Comparison of ENCODE assay signal across 9 cellular contexts in the genomic region with DNA sequence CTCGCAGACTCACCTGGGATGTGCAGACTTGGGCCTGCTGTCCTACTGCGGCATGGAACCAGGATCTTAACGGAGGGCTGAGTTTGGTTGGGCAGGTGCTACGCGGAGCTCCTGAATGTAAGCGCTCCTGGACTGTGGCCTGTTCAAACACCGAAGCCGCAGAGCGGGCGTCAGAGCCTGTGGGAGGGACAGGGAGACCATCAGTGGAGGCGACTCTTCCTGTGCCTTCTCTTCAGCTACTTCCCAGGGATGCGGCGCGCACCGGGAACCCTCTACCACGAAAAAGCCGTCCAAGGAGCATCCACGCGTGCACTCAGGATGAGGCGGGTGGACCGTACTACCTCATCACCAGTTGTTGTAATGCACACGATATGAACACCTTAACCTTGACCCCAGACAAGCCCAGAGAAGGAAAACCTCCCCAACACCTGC. TPM values are rescaled to one million over a fixed set of nuclear protein-coding genes. Genes with fewer than 3 reads are reported as not detected.
A peak's percentile ranks its signal among the peaks of the same experiment; 100 is the strongest.
DNase-seq lines count a peak whose midpoint lies in the region; ATAC-seq and TF ChIP-seq lines count a peak whose summit lies in the region.
"Had no signal": no experiment of that assay in that cellular context is flagged by ENCODE, and none has a peak within 500 bp of the region (broad histone marks: within the 10 kb centered on the region; RNA-seq: fewer than 3 reads in every experiment).

No MANE protein-coding gene starts in this region.

- intact Hi-C loops in CD8-positive, alpha-beta T cell (cut with DNase I, micrococcal nuclease), result no loop called here

- no peaks in the 10 kb centered on the region for H3K27me3 Mint-ChIP-seq in CD8-positive, alpha-beta T cell (ENCODE audit: low read depth)

- H3K27me3 ChIP-seq in CD8-positive, alpha-beta T cell (ENCODE audit: insufficient read depth, low read length), result no peaks in the 10 kb centered on the region
- H3K27me3 ChIP-seq in adipocyte (replicated peaks; ENCODE audit: control insufficient read depth, insufficient read depth, low read length), result no peaks in the 10 kb centered on the region
- no peaks in the 10 kb centered on the region for H3K27me3 ChIP-seq in mesendoderm (ENCODE audit: insufficient read depth, low read length, poor library complexity)

- no peak overlapping the region for H3K27ac Mint-ChIP-seq in CD8-positive, alpha-beta T cell

- no peak overlapping the region for H3K23ac ChIP-seq in mesendoderm (ENCODE audit: low read length)

- no CpG with 5 or more reads among the region's 22 CpGs for WGBS in mesendoderm (ENCODE audit: extremely low coverage, insufficient coverage, low lambda C conversion rate)

- H3K4me1 Mint-ChIP-seq in CD8-positive, alpha-beta T cell (ENCODE audit: low read depth), result peaks cover 48% of the 10 kb centered on the region

- H3K36me3 Mint-ChIP-seq in CD8-positive, alpha-beta T cell, result peaks cover 59% of the 10 kb centered on the region

- no peaks in the 10 kb centered on the region for H3K9me3 Mint-ChIP-seq in CD8-positive, alpha-beta T cell

- H4K5ac ChIP-seq in mesendoderm (ENCODE audit: low read length), result no peak overlapping the region

- H3K79me2 ChIP-seq in mesendoderm (ENCODE audit: control insufficient read depth, insufficient read depth, low read length), result peaks cover 32% of the 10 kb centered on the region

- H3K56ac ChIP-seq in mesendoderm (ENCODE audit: low read length), result peak overlapping the region; percentile 42

- POLR2A ChIA-PET in CD8-positive, alpha-beta T cell (lab: Charles Lee), result interaction anchor here (0.6 kb wide), 1 partner anchor 732 kb away, joined by 4 read pairs; no protein-coding TSS in a partner anchor

- H3K4me3 Mint-ChIP-seq in CD8-positive, alpha-beta T cell, result peak overlapping the region; percentile 99

- TF ChIP-seq CTCF in CD8-positive, alpha-beta T cell (IDR thresholded peaks at IDR 0.05), result no peak

- peaks cover 32% of the 10 kb centered on the region for H3K4me1 ChIP-seq in CD8-positive, alpha-beta T cell (ENCODE audit: insufficient read depth, low read length)
- H3K4me1 ChIP-seq in adipocyte (ENCODE audit: control insufficient read depth, insufficient read depth, low read length), result peaks cover 24% of the 10 kb centered on the region
- peaks cover 4% of the 10 kb centered on the region for H3K4me1 ChIP-seq in mesendoderm (ENCODE audit: control insufficient read depth, low read depth, low read length)

- no peak overlapping the region for H2BK5ac ChIP-seq in mesendoderm (ENCODE audit: low read length)

- no peak overlapping the region for H3K18ac ChIP-seq in mesendoderm (ENCODE audit: low read length)

- DNase-seq in CD8-positive, alpha-beta T cell, result no peak
- DNase-seq in Jurkat, Clone E6-1 (ENCODE audit: low read depth, low spot score), result no peak
- DNase-seq in adipocyte (ENCODE audit: low read depth) (no peak), mesendoderm (no peak), HPDE6-E6E7 (ENCODE audit: extremely low spot score) (no peak), SKM-1 (lab: John Stamatoyannopoulos, UW; ENCODE audit: unreplicated experiment) (no peak)
- DNase-seq: left cardiac atrium had no signal

- H3K79me1 ChIP-seq in mesendoderm (ENCODE audit: low read length), result peaks cover 19% of the 10 kb centered on the region

- H2BK120ac ChIP-seq in mesendoderm (ENCODE audit: low read depth, low read length), result no peak overlapping the region

- H3K4ac ChIP-seq in mesendoderm (ENCODE audit: low read depth, low read length), result no peak overlapping the region

- H3K9me3 ChIP-seq in CD8-positive, alpha-beta T cell (ENCODE audit: low read length), result no peaks in the 10 kb centered on the region
- no peaks in the 10 kb centered on the region for H3K9me3 ChIP-seq in adipocyte (ENCODE audit: control insufficient read depth, low read length)

- CTCF ChIA-PET in CD8-positive, alpha-beta T cell (lab: Charles Lee), result interaction anchor here (0.7 kb wide), 1 partner anchor 16 kb away, joined by 3 read pairs; no protein-coding TSS in a partner anchor

- H4K8ac ChIP-seq in mesendoderm (ENCODE audit: low read depth, low read length), result no peak overlapping the region

- peaks cover 34% of the 10 kb centered on the region for H3K36me3 ChIP-seq in CD8-positive, alpha-beta T cell (ENCODE audit: insufficient read depth, low read length)
- H3K36me3 ChIP-seq in adipocyte (ENCODE audit: control insufficient read depth, insufficient read depth, low read length, severe bottlenecking) (peaks cover 41% of the 10 kb centered on the region), mesendoderm (ENCODE audit: control insufficient read depth, insufficient read depth, low read length) (peaks cover 14% of the 10 kb centered on the region)

- peak overlapping the region; percentile 91 for H3K9ac ChIP-seq in adipocyte (ENCODE audit: low read length)
- peak overlapping the region; percentile 24 for H3K9ac ChIP-seq in mesendoderm (ENCODE audit: low read length)

- H2AK5ac ChIP-seq in mesendoderm (ENCODE audit: low read length), result no peak overlapping the region

- H3K4me2 ChIP-seq in mesendoderm (ENCODE audit: low read length), result no peak overlapping the region

- H2BK15ac ChIP-seq in mesendoderm (replicated peaks; ENCODE audit: low read depth), result no peak overlapping the region

- peak overlapping the region; percentile 62 for H3K4me3 ChIP-seq in CD8-positive, alpha-beta T cell (ENCODE audit: low read depth, low read length)
- H3K4me3 ChIP-seq in Jurkat, Clone E6-1 (ENCODE audit: low read length), result peak overlapping the region; percentile 92; the same call in 1 of the 2 replicates
- H3K4me3 ChIP-seq in adipocyte (ENCODE audit: low read length), result peak overlapping the region; percentile 91
- H3K4me3 ChIP-seq in mesendoderm (ENCODE audit: low read length), result no peak overlapping the region

- no peak for ATAC-seq in CD8-positive, alpha-beta T cell
- ATAC-seq in HG03432 (IDR thresholded peaks at IDR 0.05; ENCODE audit: unreplicated experiment), result no peak
- no peak for ATAC-seq in HG03565 (IDR thresholded peaks at IDR 0.05; ENCODE audit: unreplicated experiment)
- ATAC-seq: left cardiac atrium had no signal

- no peak overlapping the region for H3K27ac ChIP-seq in CD8-positive, alpha-beta T cell (ENCODE audit: low read depth, low read length)
- H3K27ac ChIP-seq in mesendoderm (ENCODE audit: low read depth, low read length), result no peak overlapping the region

RNA-seq across cellular contexts. Expression of gene USP36, which starts 2.0 kb away (rescaled TPM):
- total RNA-seq in CD8-positive, alpha-beta T cell, result 100 to 1,000 TPM; 755 to 805 TPM
- polyA plus RNA-seq in Jurkat, Clone E6-1 (2012; ENCODE audit: insufficient read depth, insufficient read length), result 41.3 TPM
- 51.3 TPM for polyA plus RNA-seq in mesendoderm (2013, experiment 1 of 2)
- 53.0 TPM for polyA plus RNA-seq in mesendoderm (2013, experiment 2 of 2)

RNA-seq across cellular contexts. Expression of gene CYTH1, which starts 56.5 kb away (rescaled TPM):
- total RNA-seq in CD8-positive, alpha-beta T cell, result 100 to 1,000 TPM; 475 to 490 TPM
- 99.1 TPM for polyA plus RNA-seq in Jurkat, Clone E6-1 (2012; ENCODE audit: insufficient read depth, insufficient read length)
- 6.8 TPM for polyA plus RNA-seq in mesendoderm (2013, experiment 1 of 2)
- polyA plus RNA-seq in mesendoderm (2013, experiment 2 of 2), result 6.3 TPM
